In the genomic region with DNA sequence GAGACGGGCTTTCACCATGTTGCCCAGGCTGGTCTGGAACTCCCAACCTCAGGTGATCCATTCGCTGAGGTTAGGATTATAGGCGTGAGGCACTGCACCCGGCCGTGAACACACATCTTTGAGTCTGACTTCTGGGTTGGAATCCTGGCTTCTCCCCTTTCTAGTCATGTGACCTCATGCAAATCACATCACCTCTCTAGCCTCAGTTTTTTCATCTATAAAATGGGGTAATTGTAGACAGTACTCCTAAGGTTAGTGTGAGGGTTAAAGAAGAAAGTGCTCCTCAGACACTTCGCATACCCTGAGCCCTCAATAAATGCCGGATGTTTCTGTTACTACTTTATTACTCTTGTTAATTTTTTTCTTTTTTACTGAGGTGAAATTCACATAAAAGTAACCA, we compare ENCODE assay signal across 11 cellular contexts. TPM values are rescaled to one million over a fixed set of nuclear protein-coding genes. Genes with fewer than 3 reads are reported as not detected.
"Had no signal": no experiment of that assay in that cellular context is flagged by ENCODE, and none has a peak within 500 bp of the region (broad histone marks: within the 10 kb centered on the region; RNA-seq: fewer than 3 reads in every experiment).

No MANE protein-coding gene starts in this region.

- H3K9ac ChIP-seq: GM23248 had no signal

- DNase-seq: GM23248, GOT3, H7, H9, HCEC 1CT, HFFc6 had no signal

- H3K36me3 ChIP-seq: HAP-1 had no signal

- FAIRE-seq: H1, H54 had no signal

- H3K4me1 ChIP-seq: HAP-1 had no signal

- H3K9me3 ChIP-seq: HAP-1 had no signal

- H2AFZ ChIP-seq: GM23248, GM23338 had no signal

- H3K4me2 ChIP-seq: GM23338 had no signal

- H3K4me3 ChIP-seq: GM23248, GM23338, HAP-1 had no signal

- ATAC-seq: GM23338, HCT116 had no signal

- H3K27ac ChIP-seq: GM23248 had no signal

RNA-seq across cellular contexts. Expression of gene KCNC3, which starts 55.4 kb away (rescaled TPM):
- total RNA-seq: HFFc6 had no signal
